In the genomic region with DNA sequence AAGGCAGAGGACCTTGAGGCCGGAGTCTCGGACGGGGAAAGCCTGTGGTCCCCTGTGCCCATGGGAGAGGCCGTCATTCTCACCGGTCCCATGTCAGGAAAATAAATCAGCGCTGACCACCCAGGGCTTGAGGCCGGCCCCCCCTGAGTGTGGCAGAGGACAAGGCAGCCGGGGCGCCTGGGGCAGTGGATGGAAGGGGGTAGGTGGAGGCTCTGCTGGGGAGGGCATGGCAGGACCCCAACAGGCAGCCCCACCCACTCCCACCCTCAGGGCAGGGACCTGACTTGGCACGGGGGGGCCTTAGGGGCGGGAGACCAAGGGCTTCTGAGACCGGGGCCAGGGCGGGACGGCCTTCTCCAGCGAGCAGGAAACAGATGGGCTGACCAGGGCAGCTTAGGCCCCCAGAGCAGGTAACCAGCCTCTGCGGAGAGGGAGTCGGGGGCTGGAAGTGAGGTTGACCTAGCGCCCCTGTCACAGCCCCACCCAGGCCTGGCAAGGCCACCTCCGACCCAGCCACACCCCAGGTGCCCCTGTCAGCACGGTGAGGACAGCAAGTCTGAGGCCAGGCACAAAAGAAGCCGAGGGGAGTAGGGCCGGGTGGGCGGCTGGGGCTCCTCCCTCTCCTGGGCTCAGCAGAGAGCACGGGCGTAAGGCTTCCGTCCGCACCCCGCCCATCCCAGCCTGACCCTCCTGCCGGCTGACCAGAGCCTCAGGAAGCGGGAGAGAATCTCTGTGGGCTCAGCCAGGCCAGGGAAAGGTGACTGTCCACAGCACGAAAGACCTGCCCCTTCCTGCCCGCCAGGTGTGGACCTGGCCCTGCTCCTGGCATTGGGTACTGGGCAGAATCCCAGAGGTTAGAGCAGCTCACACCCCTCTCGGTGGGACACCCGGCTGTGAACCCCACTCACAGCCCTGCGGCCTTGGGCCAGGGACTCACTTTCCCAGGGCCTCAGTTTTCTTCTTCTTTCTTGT, we compare ENCODE assay signal across 15 cellular contexts.
A peak's percentile ranks its signal among the peaks of the same experiment; 100 is the strongest.
DNase-seq lines count a peak whose midpoint lies in the region; ATAC-seq and TF ChIP-seq lines count a peak whose summit lies in the region.
"Had no signal": no experiment of that assay in that cellular context is flagged by ENCODE, and none has a peak within 500 bp of the region (broad histone marks: within the 10 kb centered on the region; RNA-seq: fewer than 3 reads in every experiment).

No MANE protein-coding gene starts in this region.

- POLR2A ChIA-PET in activated B cell treated with CpG ODN at 0.5 μM for 24 hours (lab: Charles Lee): no interaction called here

- peaks cover 2% of the 10 kb centered on the region for H3K27me3 Mint-ChIP-seq in activated B cell treated with CpG ODN at 0.5 μM for 24 hours
- peaks cover 3 to 14% of the 10 kb centered on the region in 2 donors for H3K27me3 Mint-ChIP-seq in stimulated activated naive B cell treated with anti-CD40 and anti-IgM and Interleukin-4, amounts not matched to agents 10 μg/mL and 1 μg/mL and 100 μg/mL, for 72 hours

- 75% methylated on average over 24 of the region's 35 CpGs for WGBS in suprapubic skin

- H3K27ac Mint-ChIP-seq in activated B cell treated with CpG ODN at 0.5 μM for 24 hours: no peak overlapping the region
- H3K27ac Mint-ChIP-seq in stimulated activated naive B cell treated with anti-CD40 and anti-IgM and Interleukin-4, amounts not matched to agents 10 μg/mL and 1 μg/mL and 100 μg/mL, for 72 hours: no peak overlapping the region

- no peak for TF ChIP-seq POLR2A in suprapubic skin (IDR thresholded peaks at IDR 0.05)

- peaks cover 2% of the 10 kb centered on the region for H3K36me3 Mint-ChIP-seq in activated B cell treated with CpG ODN at 0.5 μM for 24 hours (ENCODE audit: low read depth)
- peaks cover 4 to 7% of the 10 kb centered on the region in 2 donors for H3K36me3 Mint-ChIP-seq in stimulated activated naive B cell treated with anti-CD40 and anti-IgM and Interleukin-4, amounts not matched to agents 10 μg/mL and 1 μg/mL and 100 μg/mL, for 72 hours

- H3K9me3 ChIP-seq in suprapubic skin: no peaks in the 10 kb centered on the region
- H3K9me3 ChIP-seq: neutrophil, testis had no signal

- CTCF ChIA-PET in activated B cell treated with CpG ODN at 0.5 μM for 24 hours (lab: Charles Lee): no interaction called here

- H3K4me1 ChIP-seq in suprapubic skin: peaks cover 36% of the 10 kb centered on the region

- DNase-seq in activated naive CD4-positive, alpha-beta T cell treated with Interleukin-2 at 50 U/mL for 16 hours: peak; percentile 1
- no peak for DNase-seq in activated naive CD4-positive, alpha-beta T cell (lab: John Stamatoyannopoulos, UW)
- DNase-seq in activated B cell treated with CpG ODN at 0.5 μM for 24 hours (peak; percentile 13), islet precursor cell (peak; percentile 56), suprapubic skin (ENCODE audit: low spot score in 2 of 2) (peak; percentile 70 to 77)
- DNase-seq in stimulated activated naive B cell treated with anti-CD40 and anti-IgM and Interleukin-4, amounts not matched to agents 10 μg/mL and 1 μg/mL and 100 μg/mL, for 72 hours: no peak
- DNase-seq: DMS 273 treated with DMSO at 0.1 percent for 48 hours, erythroblast, NCI-H2029 treated with DMSO at 0.1 percent for 48 hours, SHP77, T1000, testis had no signal

- no peak for TF ChIP-seq CTCF in activated B cell treated with CpG ODN at 0.5 μM for 24 hours (IDR thresholded peaks at IDR 0.05)
- no peak for TF ChIP-seq CTCF in suprapubic skin (IDR thresholded peaks at IDR 0.05)

- ATAC-seq in activated B cell treated with CpG ODN at 0.5 μM for 24 hours (ENCODE audit: low read depth) (no peak), HG03432 (IDR thresholded peaks at IDR 0.05; ENCODE audit: unreplicated experiment) (no peak), GM21786 (IDR thresholded peaks at IDR 0.05; ENCODE audit: unreplicated experiment) (no peak)
- no peak for ATAC-seq in stimulated activated naive B cell treated with anti-CD40 and anti-IgM and Interleukin-4, amounts not matched to agents 10 μg/mL and 1 μg/mL and 100 μg/mL, for 72 hours (replicated peaks)

- peaks cover 33% of the 10 kb centered on the region for H3K4me1 Mint-ChIP-seq in activated B cell treated with CpG ODN at 0.5 μM for 24 hours
- peaks cover 25 to 52% of the 10 kb centered on the region in 2 donors for H3K4me1 Mint-ChIP-seq in stimulated activated naive B cell treated with anti-CD40 and anti-IgM and Interleukin-4, amounts not matched to agents 10 μg/mL and 1 μg/mL and 100 μg/mL, for 72 hours

- no peak for TF ChIP-seq EP300 in suprapubic skin (IDR thresholded peaks at IDR 0.05)

- H3K27me3 ChIP-seq in suprapubic skin: peaks cover 23% of the 10 kb centered on the region
- H3K27me3 ChIP-seq: testis had no signal

- no peak overlapping the region for H3K27ac ChIP-seq in suprapubic skin
- H3K27ac ChIP-seq: neutrophil, testis had no signal

- no peaks in the 10 kb centered on the region for H3K36me3 ChIP-seq in suprapubic skin
- H3K36me3 ChIP-seq: neutrophil had no signal

- intact Hi-C loops in activated B cell treated with CpG ODN at 0.5 μM for 24 hours (cut with micrococcal nuclease): loop anchor here (10.0 kb wide), 1 partner anchor 227 kb away; no protein-coding TSS in a partner anchor

- no peak overlapping the region for H3K4me3 ChIP-seq in suprapubic skin
- H3K4me3 ChIP-seq: testis had no signal

- H3K4me3 Mint-ChIP-seq in activated B cell treated with CpG ODN at 0.5 μM for 24 hours: no peak overlapping the region
- no peak overlapping the region for H3K4me3 Mint-ChIP-seq in stimulated activated naive B cell treated with anti-CD40 and anti-IgM and Interleukin-4, amounts not matched to agents 10 μg/mL and 1 μg/mL and 100 μg/mL, for 72 hours

- peaks cover 5% of the 10 kb centered on the region for H3K9me3 Mint-ChIP-seq in activated B cell treated with CpG ODN at 0.5 μM for 24 hours
- H3K9me3 Mint-ChIP-seq in stimulated activated naive B cell treated with anti-CD40 and anti-IgM and Interleukin-4, amounts not matched to agents 10 μg/mL and 1 μg/mL and 100 μg/mL, for 72 hours: peaks cover 4 to 5% of the 10 kb centered on the region in 2 donors

Comparison
In these comparisons a context has a peak if more than half of its experiments do, and no peak if none do; other contexts are left out.
1. DNase-seq: peak in activated naive CD4-positive, alpha-beta T cell treated with Interleukin-2 at 50 U/mL for 16 hours (single experiment), activated B cell treated with CpG ODN at 0.5 μM for 24 hours (single experiment), islet precursor cell (single experiment) and suprapubic skin (2 of 2); none in activated naive CD4-positive, alpha-beta T cell (0 of 4) and stimulated activated naive B cell treated with anti-CD40 and anti-IgM and Interleukin-4, amounts not matched to agents 10 μg/mL and 1 μg/mL and 100 μg/mL, for 72 hours (single experiment).